9 cellular contexts compared by ENCODE assay signal in genomic region chr12:116358850-116359761, GRCh38.
DNase-seq lines count a peak whose midpoint lies in the region; ATAC-seq, FAIRE-seq and TF ChIP-seq lines count a peak whose summit lies in the region.
"Had no signal": no experiment of that assay in that cellular context is flagged by ENCODE, and none has a peak within 500 bp of the region (broad histone marks: within the 10 kb centered on the region; RNA-seq: fewer than 3 reads in every experiment).

No MANE protein-coding gene starts in this region.

- TF ChIP-seq CTCF in kidney epithelial cell (IDR thresholded peaks at IDR 0.05; ENCODE audit: insufficient read depth, low read length, poor library complexity, severe bottlenecking): no peak
- TF ChIP-seq CTCF in D721Med (IDR thresholded peaks at IDR 0.05; ENCODE audit: insufficient read depth, missing control alignments): no peak

- no peaks in the 10 kb centered on the region for H3K27me3 ChIP-seq in kidney epithelial cell (ENCODE audit: control insufficient read depth, insufficient read depth, low read length)

- FAIRE-seq in D721Med (lab: Jason Lieb, UNC): no peak
- FAIRE-seq: colon had no signal

- peak; percentile 86 for ATAC-seq in HG02642 (IDR thresholded peaks at IDR 0.05; ENCODE audit: poor library complexity, unreplicated experiment)

- no peak overlapping the region for H3K4me3 ChIP-seq in kidney epithelial cell (ENCODE audit: low read depth, low read length)

- DNase-seq in DMS53 treated with DMSO at 0.1 percent for 48 hours (lab: John Stamatoyannopoulos, UW; ENCODE audit: unreplicated experiment): peak; percentile 97
- peak; percentile 85 for DNase-seq in NCI-H2107 (lab: John Stamatoyannopoulos, UW)
- peak; percentile 51 for DNase-seq in activated CD4-positive, CD25-positive, alpha-beta regulatory T cell treated with anti-CD3 and anti-CD28 coated beads, Interleukin-2, amount 50 U/mL, for 72 hours
- peak; percentile 81 for DNase-seq in cerebellum (ENCODE audit: low spot score)
- DNase-seq in kidney epithelial cell (ENCODE audit: low read depth): peak; percentile 84
- DNase-seq in stimulated activated CD4-positive, alpha-beta T cell treated with anti-CD3 and anti-CD28 coated beads, Interleukin-12 subunit alpha, Interleukin-12 subunit beta, amount 100 ng/mL, for 4 hours: peak; percentile 45
- DNase-seq in D721Med (ENCODE audit: insufficient read length, low spot score): no peak

- no peaks in the 10 kb centered on the region for H3K36me3 ChIP-seq in kidney epithelial cell (ENCODE audit: control insufficient read depth, insufficient read depth, low read length)
